10 cellular contexts compared by ENCODE assay signal in genomic region chr15:30904812-30905211, GRCh38. TPM values are rescaled to one million over a fixed set of nuclear protein-coding genes. Genes with fewer than 3 reads are reported as not detected.
DNase-seq lines count a peak whose midpoint lies in the region; ATAC-seq and TF ChIP-seq lines count a peak whose summit lies in the region.
"Had no signal": no experiment of that assay in that cellular context is flagged by ENCODE, and none has a peak within 500 bp of the region (broad histone marks: within the 10 kb centered on the region; RNA-seq: fewer than 3 reads in every experiment).

No MANE protein-coding gene starts in this region.

- TF ChIP-seq RAD21 in SK-N-SH (IDR thresholded peaks at IDR 0.05; ENCODE audit: low read length), result no peak

- ATAC-seq in SK-N-SH treated with all-trans-retinoic acid at 6 μM for 48 hours, result no peak
- ATAC-seq in GM18519 (IDR thresholded peaks at IDR 0.05; ENCODE audit: low FRiP score, unreplicated experiment), result no peak

- intact Hi-C loops in CD14-positive monocyte (cut with micrococcal nuclease), result no loop called here

- H4K20me1 ChIP-seq in SK-N-SH (ENCODE audit: insufficient read depth), result no peaks in the 10 kb centered on the region

- H2AFZ ChIP-seq in SK-N-SH (ENCODE audit: low read depth), result peak overlapping the region; percentile 94; the same call in 1 of the 2 replicates

- H3K36me3 Mint-ChIP-seq in progenitor cell of endocrine pancreas (ENCODE audit: insufficient read depth), result peaks cover 4% of the 10 kb centered on the region
- peaks cover 31 to 40% of the 10 kb centered on the region in 2 donors for H3K36me3 Mint-ChIP-seq in CD14-positive monocyte

- DNase-seq in SK-N-SH, result no peak
- no peak for DNase-seq in LNCaP clone FGC (ENCODE audit: low read depth)
- no peak for DNase-seq in progenitor cell of endocrine pancreas (ENCODE audit: low spot score, unreplicated experiment)
- no peak for DNase-seq in superior temporal gyrus (ENCODE audit: extremely low spot score)
- no peak for DNase-seq in CD14-positive monocyte (ENCODE audit: low spot score)
- DNase-seq: activated CD4-positive, CD25-positive, alpha-beta regulatory T cell treated with anti-CD3 and anti-CD28 coated beads, Interleukin-2, amount 50 U/mL, for 72 hours; occipital lobe had no signal

- H3K4me1 ChIP-seq in SK-N-SH (ENCODE audit: control insufficient read depth in 1 of 2, insufficient read depth in 2 of 2, low read depth in 1 of 2, low read length in 1 of 2), result peaks cover 4 to 7% of the 10 kb centered on the region in 2 experiments; a peak in 3 of 4 replicates
- H3K4me1 ChIP-seq in endocrine pancreas (ENCODE audit: control insufficient read depth, insufficient read depth, low read length), result peaks cover 10% of the 10 kb centered on the region

- no peak overlapping the region for H3K27ac ChIP-seq in SK-N-SH (ENCODE audit: low read depth in 2 of 2, low read length in 1 of 2)

- H3K27me3 Mint-ChIP-seq in progenitor cell of endocrine pancreas (no peaks in the 10 kb centered on the region), CD14-positive monocyte (ENCODE audit: low read depth in 3 of 3) (peaks cover 0 to 5% (median 0%) of the 10 kb centered on the region in 3 donors)

- H3K4me1 Mint-ChIP-seq in progenitor cell of endocrine pancreas (ENCODE audit: low read depth) (peaks cover 9% of the 10 kb centered on the region), CD14-positive monocyte (peaks cover 20% of the 10 kb centered on the region)

- peak overlapping the region in 1 of 2 experiments; percentile 88; a peak in 3 of 4 replicates for H3K4me3 ChIP-seq in SK-N-SH (ENCODE audit: low read depth in 2 of 2, low read length in 1 of 2)
- H3K4me3 ChIP-seq in LNCaP clone FGC (ENCODE audit: low read depth, low read length), result peak overlapping the region; percentile 68
- peak overlapping the region; percentile 88 for H3K4me3 ChIP-seq in endocrine pancreas (ENCODE audit: control insufficient read depth, insufficient read depth, low read length)

- H3K9me3 ChIP-seq in SK-N-SH, result no peaks in the 10 kb centered on the region
- no peaks in the 10 kb centered on the region for H3K9me3 ChIP-seq in endocrine pancreas (ENCODE audit: control insufficient read depth, low read length)

- H3K9me3 Mint-ChIP-seq in progenitor cell of endocrine pancreas (ENCODE audit: low read depth) (no peaks in the 10 kb centered on the region), CD14-positive monocyte (no peaks in the 10 kb centered on the region)

- H3F3A ChIP-seq in SK-N-SH (replicated peaks; ENCODE audit: insufficient read depth), result no peaks in the 10 kb centered on the region

- TF ChIP-seq CTCF in SK-N-SH (IDR thresholded peaks at IDR 0.05) (no peak), LNCaP clone FGC (IDR thresholded peaks at IDR 0.05; ENCODE audit: control insufficient read depth, extremely low read depth, insufficient read depth) (no peak), progenitor cell of endocrine pancreas (IDR thresholded peaks at IDR 0.05; ENCODE audit: unreplicated experiment) (no peak), CD14-positive monocyte (IDR thresholded peaks at IDR 0.05) (no peak)

- POLR2A ChIA-PET in SK-N-SH (lab: Yijun Ruan, JAX), result interaction anchor here (1.8 kb wide), 1 partner anchor 8 kb away, joined by 5 read pairs; no protein-coding TSS in a partner anchor

- H3K4me2 ChIP-seq in SK-N-SH, result peak overlapping the region; percentile 93

- peak overlapping the region; percentile 92 for H3K4me3 Mint-ChIP-seq in progenitor cell of endocrine pancreas (ENCODE audit: low read depth)
- H3K4me3 Mint-ChIP-seq in CD14-positive monocyte, result no peak overlapping the region

- no peak overlapping the region for H3K9ac ChIP-seq in SK-N-SH
- no peak overlapping the region for H3K9ac ChIP-seq in endocrine pancreas (ENCODE audit: control insufficient read depth, insufficient read depth, low read length)

- peak overlapping the region; percentile 60 for H3K27ac Mint-ChIP-seq in progenitor cell of endocrine pancreas
- no peak overlapping the region for H3K27ac Mint-ChIP-seq in CD14-positive monocyte

- H3K27me3 ChIP-seq in SK-N-SH (ENCODE audit: insufficient read depth), result no peaks in the 10 kb centered on the region
- H3K27me3 ChIP-seq in endocrine pancreas (ENCODE audit: control insufficient read depth, insufficient read depth, low read length), result no peaks in the 10 kb centered on the region

- no peaks in the 10 kb centered on the region for H3K9me2 ChIP-seq in SK-N-SH

- 0 out of 2 replicates have a peak, but pooled peaks cover 3% of the 10 kb centered on the region for H3K79me2 ChIP-seq in SK-N-SH (ENCODE audit: insufficient read depth)

- 96% methylated on average over 5 of the region's 5 CpGs for WGBS in SK-N-SH (ENCODE audit: low lambda C conversion rate)

- H3K36me3 ChIP-seq in SK-N-SH (replicated peaks in 1 of 2; ENCODE audit: control insufficient read depth in 1 of 2, insufficient read depth in 2 of 2, low read length in 1 of 2) (peaks cover 7 to 12% of the 10 kb centered on the region in 2 experiments), endocrine pancreas (ENCODE audit: control insufficient read depth, insufficient read depth, low read length) (no peaks in the 10 kb centered on the region)

- CTCF ChIA-PET in SK-N-SH (lab: Yijun Ruan, JAX), result interaction anchor here (1.4 to 1.9 kb wide), 2 partner anchors 8 to 16 kb away, joined by 5 to 7 read pairs; no protein-coding TSS in a partner anchor

- TF ChIP-seq EP300 in SK-N-SH (IDR thresholded peaks at IDR 0.05; ENCODE audit: borderline replicate concordance in 1 of 2, low read depth in 1 of 2, low read length in 1 of 2), result no peak

TF ChIP-seq in SK-N-SH, 30 proteins besides CTCF, POLR2A, EP300 and RAD21:
- TF ChIP-seq EZH2phosphoT487 (IDR thresholded peaks at IDR 0.05; ENCODE audit: borderline replicate concordance, low read depth), result no peak
- TF ChIP-seq MXI1 (IDR thresholded peaks at IDR 0.05; ENCODE audit: low read depth, low read length), result no peak
- TF ChIP-seq POLR2AphosphoS5 (IDR thresholded peaks at IDR 0.05; ENCODE audit: low read depth, low read length), result no peak
- no peak for TF ChIP-seq GATA2 (CRISPR knock-in tag; IDR thresholded peaks at IDR 0.05)

TF ChIP-seq in SK-N-SH treated with all-trans-retinoic acid at 6 μM for 48 hours, 23 proteins besides CTCF, POLR2A, EP300 and RAD21:
- TF ChIP-seq TOX (CRISPR knock-in tag; IDR thresholded peaks at IDR 0.05; ENCODE audit: borderline replicate concordance), result no peak
- no peak for TF ChIP-seq OSR1 (CRISPR knock-in tag; IDR thresholded peaks at IDR 0.05)
- no peak for TF ChIP-seq POU6F1 (CRISPR knock-in tag; IDR thresholded peaks at IDR 0.05; ENCODE audit: borderline replicate concordance, low read depth)
- TF ChIP-seq ARNTL (CRISPR knock-in tag; IDR thresholded peaks at IDR 0.05; ENCODE audit: borderline replicate concordance, low read depth), result no peak
- TF ChIP-seq ZNF70 (CRISPR knock-in tag; IDR thresholded peaks at IDR 0.05), result no peak
- no peak for TF ChIP-seq RARB (CRISPR knock-in tag; IDR thresholded peaks at IDR 0.05)
- no peak for TF ChIP-seq ZFP3 (CRISPR knock-in tag; IDR thresholded peaks at IDR 0.05)
- no peak for TF ChIP-seq ESRRG (CRISPR knock-in tag; IDR thresholded peaks at IDR 0.05)
- no peak for TF ChIP-seq ZNF8 (CRISPR knock-in tag; IDR thresholded peaks at IDR 0.05)
- no peak for TF ChIP-seq PPARA (CRISPR knock-in tag; IDR thresholded peaks at IDR 0.05; ENCODE audit: borderline replicate concordance)
- TF ChIP-seq TCF4 (CRISPR knock-in tag; IDR thresholded peaks at IDR 0.05; ENCODE audit: borderline replicate concordance), result no peak
- no peak for TF ChIP-seq ISL1 (CRISPR knock-in tag; IDR thresholded peaks at IDR 0.05)
- no peak for TF ChIP-seq CSRNP3 (CRISPR knock-in tag; IDR thresholded peaks at IDR 0.05)

RNA-seq across cellular contexts. Expression of gene FAN1, which starts 1.1 kb away (rescaled TPM):
- polyA plus RNA-seq in SK-N-SH (2012; rRNA removed), result 5.7 and 9.7 TPM in 2 replicates
- 5.7 TPM in 2 replicates for polyA plus RNA-seq in SK-N-SH (2012; cell fraction: cytosol; rRNA removed)
- polyA plus RNA-seq in SK-N-SH (2012; cell fraction: nucleus; rRNA removed), result 16.7 and 24.3 TPM in 2 replicates
- 25.1 and 26.6 TPM in 2 replicates for total RNA-seq in progenitor cell of endocrine pancreas
- under 1 TPM; 0.38 to 0.95 TPM for polyA plus RNA-seq in CD14-positive monocyte
